In the genomic region with DNA sequence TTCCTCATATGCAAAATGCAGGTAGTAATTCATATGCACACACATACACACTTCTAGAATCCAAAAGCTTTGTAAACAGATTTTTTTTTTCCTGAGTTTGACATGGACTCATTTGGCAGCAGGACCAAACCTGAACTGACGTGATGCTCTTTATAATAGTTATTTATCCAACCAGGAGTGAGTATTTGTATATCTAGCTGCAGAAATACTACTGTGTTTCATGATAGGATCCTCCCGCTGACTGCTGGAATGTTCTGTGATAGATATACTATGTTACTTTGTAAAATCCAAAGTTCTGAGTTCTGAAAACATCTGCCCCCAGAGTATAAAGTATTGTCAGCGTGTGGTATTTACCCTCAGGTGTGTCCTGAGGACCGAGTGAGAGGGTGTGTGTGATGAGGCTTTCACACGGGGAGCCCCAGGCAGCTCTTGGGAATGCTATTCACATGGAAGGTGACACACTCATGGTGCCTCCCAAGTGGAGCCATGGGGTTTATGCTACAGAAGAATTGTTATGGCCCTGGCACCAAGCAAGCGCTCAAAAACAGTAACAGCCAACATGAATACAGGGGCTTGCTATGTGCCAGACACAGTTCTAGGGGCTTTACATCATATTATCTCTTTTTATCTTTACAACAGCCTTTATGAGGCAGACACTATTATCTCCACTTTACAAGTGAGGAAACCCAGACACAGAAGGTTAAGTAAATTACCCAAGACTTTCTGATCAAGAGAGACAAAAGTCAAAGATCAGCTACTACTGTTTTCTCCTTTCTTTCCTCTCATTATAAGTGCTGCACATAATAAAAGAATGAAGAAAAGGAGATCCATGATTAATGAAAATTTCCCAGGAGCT, we compare ENCODE assay signal across 1 cellular context.
TF ChIP-seq lines count a peak whose summit lies in the region.

No MANE protein-coding gene starts in this region.

TF ChIP-seq in HepG2, 621 proteins besides CTCF, POLR2A, EP300 and RAD21:
- TF ChIP-seq CBX1 (IDR thresholded peaks at IDR 0.05; ENCODE audit: low read depth) (no peak), ZNF572 (CRISPR knock-in tag; IDR thresholded peaks at IDR 0.05) (no peak), NFE2L2 (IDR thresholded peaks at IDR 0.05; ENCODE audit: low read length) (no peak), SCMH1 (CRISPR knock-in tag; IDR thresholded peaks at IDR 0.05; ENCODE audit: borderline replicate concordance) (no peak), ZBTB3 (CRISPR knock-in tag; IDR thresholded peaks at IDR 0.05; ENCODE audit: borderline replicate concordance, low read depth) (no peak), NFKBIZ (CRISPR knock-in tag; IDR thresholded peaks at IDR 0.05) (no peak), KDM5A (IDR thresholded peaks at IDR 0.05; ENCODE audit: borderline replicate concordance, low read length) (no peak), BCL6 (CRISPR knock-in tag; IDR thresholded peaks at IDR 0.05) (no peak), ISX (CRISPR knock-in tag; conservative IDR thresholded peaks at IDR 0.05) (no peak)
- TF ChIP-seq, protein P1, sequence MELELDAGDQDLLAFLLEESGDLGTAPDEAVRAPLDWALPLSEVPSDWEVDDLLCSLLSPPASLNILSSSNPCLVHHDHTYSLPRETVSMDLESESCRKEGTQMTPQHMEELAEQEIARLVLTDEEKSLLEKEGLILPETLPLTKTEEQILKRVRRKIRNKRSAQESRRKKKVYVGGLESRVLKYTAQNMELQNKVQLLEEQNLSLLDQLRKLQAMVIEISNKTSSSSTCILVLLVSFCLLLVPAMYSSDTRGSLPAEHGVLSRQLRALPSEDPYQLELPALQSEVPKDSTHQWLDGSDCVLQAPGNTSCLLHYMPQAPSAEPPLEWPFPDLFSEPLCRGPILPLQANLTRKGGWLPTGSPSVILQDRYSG (CRISPR knock-in tag; IDR thresholded peaks at IDR 0.05), result no peak
- TF ChIP-seq, protein P2, sequence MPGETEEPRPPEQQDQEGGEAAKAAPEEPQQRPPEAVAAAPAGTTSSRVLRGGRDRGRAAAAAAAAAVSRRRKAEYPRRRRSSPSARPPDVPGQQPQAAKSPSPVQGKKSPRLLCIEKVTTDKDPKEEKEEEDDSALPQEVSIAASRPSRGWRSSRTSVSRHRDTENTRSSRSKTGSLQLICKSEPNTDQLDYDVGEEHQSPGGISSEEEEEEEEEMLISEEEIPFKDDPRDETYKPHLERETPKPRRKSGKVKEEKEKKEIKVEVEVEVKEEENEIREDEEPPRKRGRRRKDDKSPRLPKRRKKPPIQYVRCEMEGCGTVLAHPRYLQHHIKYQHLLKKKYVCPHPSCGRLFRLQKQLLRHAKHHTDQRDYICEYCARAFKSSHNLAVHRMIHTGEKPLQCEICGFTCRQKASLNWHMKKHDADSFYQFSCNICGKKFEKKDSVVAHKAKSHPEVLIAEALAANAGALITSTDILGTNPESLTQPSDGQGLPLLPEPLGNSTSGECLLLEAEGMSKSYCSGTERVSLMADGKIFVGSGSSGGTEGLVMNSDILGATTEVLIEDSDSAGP (CRISPR knock-in tag; IDR thresholded peaks at IDR 0.05; ENCODE audit: borderline replicate concordance), result no peak
- TF ChIP-seq, protein P3, sequence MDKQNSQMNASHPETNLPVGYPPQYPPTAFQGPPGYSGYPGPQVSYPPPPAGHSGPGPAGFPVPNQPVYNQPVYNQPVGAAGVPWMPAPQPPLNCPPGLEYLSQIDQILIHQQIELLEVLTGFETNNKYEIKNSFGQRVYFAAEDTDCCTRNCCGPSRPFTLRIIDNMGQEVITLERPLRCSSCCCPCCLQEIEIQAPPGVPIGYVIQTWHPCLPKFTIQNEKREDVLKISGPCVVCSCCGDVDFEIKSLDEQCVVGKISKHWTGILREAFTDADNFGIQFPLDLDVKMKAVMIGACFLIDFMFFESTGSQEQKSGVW (CRISPR knock-in tag; IDR thresholded peaks at IDR 0.05; ENCODE audit: borderline replicate concordance), result no peak
